Comparison of ENCODE assay signal across 7 cellular contexts in genomic region chr4:153438916-153439756, GRCh38. TPM values are rescaled to one million over a fixed set of nuclear protein-coding genes. Genes with fewer than 3 reads are reported as not detected.
DNase-seq lines count a peak whose midpoint lies in the region; ATAC-seq and TF ChIP-seq lines count a peak whose summit lies in the region.

No MANE protein-coding gene starts in this region.

- no peak for TF ChIP-seq EP300 in ovary (IDR thresholded peaks at IDR 0.05)

- no peaks in the 10 kb centered on the region for H3K27me3 ChIP-seq in ovary

- no peaks in the 10 kb centered on the region for H3K4me1 ChIP-seq in ovary (ENCODE audit: insufficient read depth)

- in situ Hi-C loops in G401 (cut with HindIII; ENCODE audit: low sequenced_read_pairs), result no loop called here

- no peaks in the 10 kb centered on the region for H3K9me3 ChIP-seq in ovary

- DNase-seq in activated gamma-delta T cell (lab: John Stamatoyannopoulos, UW) (peak; percentile 1), iPS-NIHi11 (ENCODE audit: low spot score) (no peak), G401 (ENCODE audit: low spot score) (no peak), ovary (no peak)
- peak; percentile 48 for DNase-seq in stimulated activated CD4-positive, alpha-beta T cell treated with anti-CD3 and anti-CD28 coated beads, Interleukin-15, amount 100 ng/mL, for 24 hours

- no peak overlapping the region for H3K27ac ChIP-seq in ovary

- H3K36me3 ChIP-seq in ovary, result no peaks in the 10 kb centered on the region

- H3K4me3 ChIP-seq in ovary, result no peak overlapping the region

- ATAC-seq in GM19455 (IDR thresholded peaks at IDR 0.05; ENCODE audit: unreplicated experiment) (peak; percentile 55), HG03280 (IDR thresholded peaks at IDR 0.05; ENCODE audit: unreplicated experiment) (peak; percentile 70)

- TF ChIP-seq POLR2A in ovary (IDR thresholded peaks at IDR 0.05), result no peak

- intact Hi-C loops in ovary (cut with DNase I), result no loop called here

- TF ChIP-seq CTCF in ovary (IDR thresholded peaks at IDR 0.05), result no peak

- 62 to 79% (median 68%) methylated on average over 13 of the region's 13 CpGs for WGBS in ovary, 3 donors

RNA-seq across cellular contexts. Expression of gene TMEM131L, which starts 27.0 kb away (rescaled TPM):
- 4.5 and 13.5 TPM in 2 replicates for total RNA-seq in G401 (2014; rRNA removed; shearing (Covaris generic))
- 10 to 100 TPM in 5 of 7 donors, 1 to 10 TPM in 2; 7.7 to 13.1 (median 10.7) TPM for total RNA-seq in ovary
- polyA plus RNA-seq in ovary, result 10 to 100 TPM in 1 of 2 donors, 1 to 10 TPM in 1; 3.6 to 18.4 TPM

Comparison
In these comparisons a context has a peak if more than half of its experiments do, and no peak if none do; other contexts are left out.
1. DNase-seq: peak in activated gamma-delta T cell (single experiment) and stimulated activated CD4-positive, alpha-beta T cell treated with anti-CD3 and anti-CD28 coated beads, Interleukin-15, amount 100 ng/mL, for 24 hours (single experiment); none in iPS-NIHi11 (single experiment), G401 (single experiment) and ovary (0 of 5).